8 cellular contexts compared by ENCODE assay signal in the genomic region with DNA sequence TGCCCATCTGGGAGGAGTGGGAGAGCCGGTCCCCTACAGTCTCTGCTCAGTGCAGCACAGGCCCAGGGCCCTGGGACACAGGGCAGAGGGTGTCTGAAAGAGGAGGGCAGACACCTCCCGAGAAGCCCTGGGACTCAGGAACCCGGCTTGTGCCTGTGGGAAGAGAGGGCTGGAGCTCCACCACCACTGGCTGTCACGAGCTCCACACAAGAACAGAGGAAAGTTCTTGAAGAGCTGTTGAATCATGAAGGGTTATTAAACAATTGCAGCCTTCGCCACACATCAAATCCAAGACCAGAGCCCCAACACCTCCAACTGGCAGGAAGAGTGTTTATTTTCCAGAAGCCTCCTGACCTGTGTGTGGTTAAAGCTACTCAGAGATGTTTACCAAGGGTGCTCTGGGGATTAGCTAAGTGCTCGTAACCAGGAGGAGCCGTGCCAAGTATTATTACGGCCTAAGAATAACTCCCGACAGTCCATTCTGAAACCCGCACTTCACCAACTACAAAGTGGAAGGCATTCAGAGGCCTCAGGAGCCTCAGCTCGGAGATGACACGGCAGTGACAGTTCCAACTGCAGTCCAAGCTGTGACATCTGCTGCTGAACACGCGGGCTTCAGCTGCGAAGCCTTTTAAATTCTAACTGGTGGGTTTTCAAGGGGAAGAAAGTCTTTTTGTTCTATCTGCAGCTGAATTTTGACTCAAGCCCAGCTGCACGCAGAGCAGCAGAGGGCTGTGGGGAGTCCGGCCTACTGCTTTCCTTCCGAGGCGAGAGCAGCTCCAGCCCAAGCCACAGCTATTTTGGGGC.
DNase-seq lines count a peak whose midpoint lies in the region; ATAC-seq and TF ChIP-seq lines count a peak whose summit lies in the region.

No MANE protein-coding gene starts in this region.

- no peak for TF ChIP-seq POLR2A in body of pancreas (IDR thresholded peaks at IDR 0.05)
- TF ChIP-seq POLR2A in uterus (IDR thresholded peaks at IDR 0.05): no peak

- H3K36me3 ChIP-seq in BE2C (peaks cover 2% of the 10 kb centered on the region; the same call in 1 of the 2 replicates), body of pancreas (replicated peaks in 1 of 2; ENCODE audit: insufficient read depth in 1 of 2, low read depth in 2 of 2) (no peaks in the 10 kb centered on the region), lower lobe of right lung (no peaks in the 10 kb centered on the region), uterus (no peaks in the 10 kb centered on the region)

- DNase-seq in BE2C (peak; percentile 6), NCI-H1417 treated with DMSO at 0.1 percent for 48 hours (lab: John Stamatoyannopoulos, UW) (peak; percentile 55), body of pancreas (peak in 3 of 4 donors; percentile 37 to 56 (median 47)), lower lobe of right lung (peak; percentile 69), uterus (peak; percentile 64 to 75), CD14-positive monocyte (ENCODE audit: low spot score) (no peak), foreskin melanocyte (no peak)
- no peak for DNase-seq in stimulated activated naive B cell treated with anti-CD40 and anti-IgM and Interleukin-4, amounts not matched to agents 10 μg/mL and 1 μg/mL and 100 μg/mL, for 72 hours

- H3K27ac ChIP-seq in body of pancreas (no peak overlapping the region), lower lobe of right lung (peak overlapping the region; percentile 60), uterus (peak overlapping the region; percentile 80 to 97)

- no peak overlapping the region for H3K27ac Mint-ChIP-seq in stimulated activated naive B cell treated with anti-CD40 and anti-IgM and Interleukin-4, amounts not matched to agents 10 μg/mL and 1 μg/mL and 100 μg/mL, for 72 hours
- no peak overlapping the region for H3K27ac Mint-ChIP-seq in CD14-positive monocyte

- 73 to 79% methylated on average over 17 to 19 of the region's 19 CpGs for WGBS in body of pancreas, 2 donors

- intact Hi-C loops in body of pancreas (cut with DNase I): no loop called here
- intact Hi-C loops in lower lobe of right lung (cut with DNase I): no loop called here
- intact Hi-C loops in uterus (cut with DNase I; ENCODE audit: low total_unique reads): no loop called here
- intact Hi-C loops in CD14-positive monocyte (cut with micrococcal nuclease): no loop called here

- H3K27me3 ChIP-seq in BE2C (no peaks in the 10 kb centered on the region), body of pancreas (no peaks in the 10 kb centered on the region), lower lobe of right lung (ENCODE audit: low read depth) (no peaks in the 10 kb centered on the region), uterus (no peaks in the 10 kb centered on the region)

- TF ChIP-seq CTCF in BE2C (IDR thresholded peaks at IDR 0.05; ENCODE audit: low read depth, low read length) (no peak), body of pancreas (IDR thresholded peaks at IDR 0.05) (no peak), lower lobe of right lung (IDR thresholded peaks at IDR 0.05) (no peak), uterus (IDR thresholded peaks at IDR 0.05) (no peak), CD14-positive monocyte (IDR thresholded peaks at IDR 0.05) (no peak)

- H3K4me1 Mint-ChIP-seq in stimulated activated naive B cell treated with anti-CD40 and anti-IgM and Interleukin-4, amounts not matched to agents 10 μg/mL and 1 μg/mL and 100 μg/mL, for 72 hours: peaks cover 10 to 25% of the 10 kb centered on the region in 2 donors
- peaks cover 3% of the 10 kb centered on the region for H3K4me1 Mint-ChIP-seq in CD14-positive monocyte

- no peaks in the 10 kb centered on the region for H3K27me3 Mint-ChIP-seq in stimulated activated naive B cell treated with anti-CD40 and anti-IgM and Interleukin-4, amounts not matched to agents 10 μg/mL and 1 μg/mL and 100 μg/mL, for 72 hours
- peaks cover 0 to 6% (median 1%) of the 10 kb centered on the region in 3 donors for H3K27me3 Mint-ChIP-seq in CD14-positive monocyte (ENCODE audit: low read depth in 3 of 3)

- H3K4me3 ChIP-seq in BE2C (ENCODE audit: low read depth, low read length) (no peak overlapping the region), body of pancreas (no peak overlapping the region), lower lobe of right lung (no peak overlapping the region), uterus (no peak overlapping the region)

- H3K9me3 Mint-ChIP-seq in stimulated activated naive B cell treated with anti-CD40 and anti-IgM and Interleukin-4, amounts not matched to agents 10 μg/mL and 1 μg/mL and 100 μg/mL, for 72 hours: no peaks in the 10 kb centered on the region
- H3K9me3 Mint-ChIP-seq in CD14-positive monocyte: peaks cover 0 to 2% (median 0%) of the 10 kb centered on the region in 7 donors

- ATAC-seq in body of pancreas: peak; percentile 52
- ATAC-seq in lower lobe of right lung: peak; percentile 97 to 98
- ATAC-seq in stimulated activated naive B cell treated with anti-CD40 and anti-IgM and Interleukin-4, amounts not matched to agents 10 μg/mL and 1 μg/mL and 100 μg/mL, for 72 hours (replicated peaks): no peak

- H3K4me1 ChIP-seq in BE2C (peaks cover 6% of the 10 kb centered on the region), body of pancreas (peaks cover 14% of the 10 kb centered on the region), lower lobe of right lung (peaks cover 28% of the 10 kb centered on the region), uterus (peaks cover 0 to 5% of the 10 kb centered on the region in 2 donors)

- H3K4me3 Mint-ChIP-seq in stimulated activated naive B cell treated with anti-CD40 and anti-IgM and Interleukin-4, amounts not matched to agents 10 μg/mL and 1 μg/mL and 100 μg/mL, for 72 hours: no peak overlapping the region
- H3K4me3 Mint-ChIP-seq in CD14-positive monocyte: no peak overlapping the region

- peaks cover 40 to 58% of the 10 kb centered on the region in 2 donors for H3K36me3 Mint-ChIP-seq in stimulated activated naive B cell treated with anti-CD40 and anti-IgM and Interleukin-4, amounts not matched to agents 10 μg/mL and 1 μg/mL and 100 μg/mL, for 72 hours
- H3K36me3 Mint-ChIP-seq in CD14-positive monocyte: peaks cover 29 to 63% of the 10 kb centered on the region in 2 donors

- H3K9me3 ChIP-seq in BE2C (no peaks in the 10 kb centered on the region), body of pancreas (no peaks in the 10 kb centered on the region), lower lobe of right lung (no peaks in the 10 kb centered on the region), uterus (no peaks in the 10 kb centered on the region)

Comparison
In these comparisons a context has a peak if more than half of its experiments do, and no peak if none do; other contexts are left out.
1. DNase-seq: peak in BE2C (single experiment), NCI-H1417 treated with DMSO at 0.1 percent for 48 hours (single experiment), body of pancreas (3 of 4), lower lobe of right lung (single experiment) and uterus (2 of 2); none in stimulated activated naive B cell treated with anti-CD40 and anti-IgM and Interleukin-4, amounts not matched to agents 10 μg/mL and 1 μg/mL and 100 μg/mL, for 72 hours (single experiment), CD14-positive monocyte (single experiment) and foreskin melanocyte (single experiment).
2. ATAC-seq: peak in body of pancreas (single experiment) and lower lobe of right lung (2 of 2); none in stimulated activated naive B cell treated with anti-CD40 and anti-IgM and Interleukin-4, amounts not matched to agents 10 μg/mL and 1 μg/mL and 100 μg/mL, for 72 hours (0 of 2).
3. H3K27ac ChIP-seq: peak in lower lobe of right lung (single experiment) and uterus (2 of 2); none in body of pancreas (0 of 4).